ENCODE assay signal across 1 cellular context in genomic region chr18:77089796-77090285, GRCh38.
TF ChIP-seq lines count a peak whose summit lies in the region.

No MANE protein-coding gene starts in this region.

TF ChIP-seq in IMR-90, 13 proteins besides CTCF, POLR2A, EP300 and RAD21 (continued from another document):
- TF ChIP-seq, protein P1, sequence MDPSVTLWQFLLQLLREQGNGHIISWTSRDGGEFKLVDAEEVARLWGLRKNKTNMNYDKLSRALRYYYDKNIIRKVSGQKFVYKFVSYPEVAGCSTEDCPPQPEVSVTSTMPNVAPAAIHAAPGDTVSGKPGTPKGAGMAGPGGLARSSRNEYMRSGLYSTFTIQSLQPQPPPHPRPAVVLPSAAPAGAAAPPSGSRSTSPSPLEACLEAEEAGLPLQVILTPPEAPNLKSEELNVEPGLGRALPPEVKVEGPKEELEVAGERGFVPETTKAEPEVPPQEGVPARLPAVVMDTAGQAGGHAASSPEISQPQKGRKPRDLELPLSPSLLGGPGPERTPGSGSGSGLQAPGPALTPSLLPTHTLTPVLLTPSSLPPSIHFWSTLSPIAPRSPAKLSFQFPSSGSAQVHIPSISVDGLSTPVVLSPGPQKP (IDR thresholded peaks at IDR 0.05; ENCODE audit: borderline replicate concordance, low read depth, low read length) = no peak
- no peak for TF ChIP-seq FOS (IDR thresholded peaks at IDR 0.05; ENCODE audit: low read depth, low read length)
